ENCODE assay signal across 16 cellular contexts in genomic region chr14:93533437-93533836, GRCh38.
DNase-seq lines count a peak whose midpoint lies in the region; ATAC-seq and TF ChIP-seq lines count a peak whose summit lies in the region.
"Had no signal": no experiment of that assay in that cellular context is flagged by ENCODE, and none has a peak within 500 bp of the region (broad histone marks: within the 10 kb centered on the region; RNA-seq: fewer than 3 reads in every experiment).

No MANE protein-coding gene starts in this region.

- no peak for TF ChIP-seq POLR2A in vagina (IDR thresholded peaks at IDR 0.05)

- DNase-seq in HPDE6-E6E7 (ENCODE audit: extremely low spot score) (peak; percentile 52), vagina (ENCODE audit: extremely low spot score in 2 of 2) (no peak), globus pallidus (ENCODE audit: low spot score) (no peak)
- no peak for DNase-seq in stimulated activated naive B cell treated with anti-CD40 and anti-IgM and Interleukin-4, amounts not matched to agents 10 μg/mL and 1 μg/mL and 100 μg/mL, for 72 hours
- no peak for DNase-seq in CD4-positive, alpha-beta T cell
- DNase-seq: activated CD8-positive, alpha-beta memory T cell treated with anti-CD3 and anti-CD28 coated beads, Interleukin-2, amount 10 ng/mL, durations not matched to agents 7 days and 5 days; NCI-H1105 treated with DMSO at 0.1 percent for 48 hours had no signal

- no peak overlapping the region for H3K4me3 Mint-ChIP-seq in stimulated activated naive B cell treated with anti-CD40 and anti-IgM and Interleukin-4, amounts not matched to agents 10 μg/mL and 1 μg/mL and 100 μg/mL, for 72 hours
- H3K4me3 Mint-ChIP-seq in CD4-positive, alpha-beta T cell = no peak overlapping the region
- H3K4me3 Mint-ChIP-seq: activated CD8-positive, alpha-beta memory T cell treated with anti-CD3 and anti-CD28 coated beads, Interleukin-2, amount 10 ng/mL, durations not matched to agents 7 days and 5 days; activated naive CD4-positive, alpha-beta T cell treated with anti-CD3 and anti-CD28 coated beads, Interleukin-2, amount 50 U/mL, for 24 hours had no signal

- H3K27me3 Mint-ChIP-seq in stimulated activated naive B cell treated with anti-CD40 and anti-IgM and Interleukin-4, amounts not matched to agents 10 μg/mL and 1 μg/mL and 100 μg/mL, for 72 hours = peaks cover 0 to 3% of the 10 kb centered on the region in 2 donors
- peaks cover 41% of the 10 kb centered on the region for H3K27me3 Mint-ChIP-seq in CD4-positive, alpha-beta T cell

- no peaks in the 10 kb centered on the region for H3K36me3 ChIP-seq in vagina
- H3K36me3 ChIP-seq: cardiac muscle cell, right atrium auricular region, thoracic aorta had no signal

- no peak overlapping the region for H3K27ac ChIP-seq in vagina
- H3K27ac ChIP-seq in CD4-positive, alpha-beta T cell (ENCODE audit: low read depth, low read length) = no peak overlapping the region
- H3K27ac ChIP-seq: C4-2B, cardiac muscle cell, right atrium auricular region, thoracic aorta, VCaP had no signal

- peak overlapping the region; percentile 42 for H3K27ac Mint-ChIP-seq in stimulated activated naive B cell treated with anti-CD40 and anti-IgM and Interleukin-4, amounts not matched to agents 10 μg/mL and 1 μg/mL and 100 μg/mL, for 72 hours
- no peak overlapping the region for H3K27ac Mint-ChIP-seq in CD4-positive, alpha-beta T cell
- H3K27ac Mint-ChIP-seq: activated CD8-positive, alpha-beta memory T cell treated with anti-CD3 and anti-CD28 coated beads, Interleukin-2, amount 10 ng/mL, durations not matched to agents 7 days and 5 days; activated naive CD4-positive, alpha-beta T cell treated with anti-CD3 and anti-CD28 coated beads, Interleukin-2, amount 50 U/mL, for 24 hours had no signal

- ATAC-seq in GM19324 (IDR thresholded peaks at IDR 0.05; ENCODE audit: low FRiP score, unreplicated experiment) = peak; percentile 41
- ATAC-seq in HG02763 (IDR thresholded peaks at IDR 0.05; ENCODE audit: unreplicated experiment) = peak; percentile 9
- peak; percentile 28 for ATAC-seq in stimulated activated naive B cell treated with anti-CD40 and anti-IgM and Interleukin-4, amounts not matched to agents 10 μg/mL and 1 μg/mL and 100 μg/mL, for 72 hours (replicated peaks)
- ATAC-seq in CD4-positive, alpha-beta T cell (ENCODE audit: poor library complexity) = no peak
- ATAC-seq: activated CD8-positive, alpha-beta memory T cell treated with anti-CD3 and anti-CD28 coated beads, Interleukin-2, amount 10 ng/mL, durations not matched to agents 7 days and 5 days; HCT116 had no signal

- H3K4me1 ChIP-seq in vagina = no peaks in the 10 kb centered on the region
- H3K4me1 ChIP-seq: right atrium auricular region had no signal

- CTCF ChIA-PET in CD4-positive, alpha-beta T cell (lab: Charles Lee) = no interaction called here

- H3K9me3 ChIP-seq in vagina = no peaks in the 10 kb centered on the region
- no peaks in the 10 kb centered on the region for H3K9me3 ChIP-seq in CD4-positive, alpha-beta T cell (ENCODE audit: control insufficient read depth, low read length)
- H3K9me3 ChIP-seq: right atrium auricular region, thoracic aorta had no signal

- H3K4me1 Mint-ChIP-seq in stimulated activated naive B cell treated with anti-CD40 and anti-IgM and Interleukin-4, amounts not matched to agents 10 μg/mL and 1 μg/mL and 100 μg/mL, for 72 hours = peaks cover 9 to 30% of the 10 kb centered on the region in 2 donors
- no peaks in the 10 kb centered on the region for H3K4me1 Mint-ChIP-seq in CD4-positive, alpha-beta T cell (ENCODE audit: low read depth)
- H3K4me1 Mint-ChIP-seq: activated CD8-positive, alpha-beta memory T cell treated with anti-CD3 and anti-CD28 coated beads, Interleukin-2, amount 10 ng/mL, durations not matched to agents 7 days and 5 days; activated naive CD4-positive, alpha-beta T cell treated with anti-CD3 and anti-CD28 coated beads, Interleukin-2, amount 50 U/mL, for 24 hours had no signal

- no peak overlapping the region for H3K4me3 ChIP-seq in vagina
- H3K4me3 ChIP-seq: cardiac muscle cell, right atrium auricular region, thoracic aorta had no signal

- intact Hi-C loops in vagina (cut with DNase I) = no loop called here
- intact Hi-C loops in CD4-positive, alpha-beta T cell (cut with DNase I, micrococcal nuclease) = no loop called here

- H3K36me3 Mint-ChIP-seq in stimulated activated naive B cell treated with anti-CD40 and anti-IgM and Interleukin-4, amounts not matched to agents 10 μg/mL and 1 μg/mL and 100 μg/mL, for 72 hours = no peaks in the 10 kb centered on the region
- no peaks in the 10 kb centered on the region for H3K36me3 Mint-ChIP-seq in CD4-positive, alpha-beta T cell (ENCODE audit: low read depth)
- H3K36me3 Mint-ChIP-seq: activated CD8-positive, alpha-beta memory T cell treated with anti-CD3 and anti-CD28 coated beads, Interleukin-2, amount 10 ng/mL, durations not matched to agents 7 days and 5 days; activated naive CD4-positive, alpha-beta T cell treated with anti-CD3 and anti-CD28 coated beads, Interleukin-2, amount 50 U/mL, for 24 hours had no signal

- no peak for TF ChIP-seq CTCF in vagina (IDR thresholded peaks at IDR 0.05)
- TF ChIP-seq CTCF in CD4-positive, alpha-beta T cell (IDR thresholded peaks at IDR 0.05) = no peak

- H3K9me3 Mint-ChIP-seq in stimulated activated naive B cell treated with anti-CD40 and anti-IgM and Interleukin-4, amounts not matched to agents 10 μg/mL and 1 μg/mL and 100 μg/mL, for 72 hours = no peaks in the 10 kb centered on the region
- H3K9me3 Mint-ChIP-seq in CD4-positive, alpha-beta T cell = no peaks in the 10 kb centered on the region
- H3K9me3 Mint-ChIP-seq: activated naive CD4-positive, alpha-beta T cell treated with anti-CD3 and anti-CD28 coated beads, Interleukin-2, amount 50 U/mL, for 24 hours had no signal

- H3K27me3 ChIP-seq in vagina = no peaks in the 10 kb centered on the region
- H3K27me3 ChIP-seq in CD4-positive, alpha-beta T cell (ENCODE audit: control insufficient read depth, insufficient read depth, low read length) = peaks cover 10% of the 10 kb centered on the region
- H3K27me3 ChIP-seq: cardiac muscle cell, right atrium auricular region had no signal

- POLR2A ChIA-PET in CD4-positive, alpha-beta T cell (lab: Charles Lee) = no interaction called here
